15 cellular contexts compared by ENCODE assay signal in genomic region chr15:26722621-26723160, GRCh38. TPM values are rescaled to one million over a fixed set of nuclear protein-coding genes. Genes with fewer than 3 reads are reported as not detected.
"Had no signal": no experiment of that assay in that cellular context is flagged by ENCODE, and none has a peak within 500 bp of the region (broad histone marks: within the 10 kb centered on the region; RNA-seq: fewer than 3 reads in every experiment).

No MANE protein-coding gene starts in this region.

- H3K27ac Mint-ChIP-seq: activated CD8-positive, alpha-beta T cell treated with anti-CD3 and anti-CD28 coated beads for 36 hours; activated T-cell treated with anti-CD3 and anti-CD28 coated beads, Interleukin-2, amount 50 U/mL, for 72 hours; mesothelial cell of epicardium; neural progenitor cell had no signal

- DNase-seq: activated CD4-positive, alpha-beta T cell treated with anti-CD3 and anti-CD28 coated beads for 4 hours; activated CD8-positive, alpha-beta memory T cell treated with anti-CD3 and anti-CD28 coated beads, Interleukin-2, amount 50 U/mL, for 4 hours; activated CD8-positive, alpha-beta T cell treated with anti-CD3 and anti-CD28 coated beads for 36 hours; activated gamma-delta T cell treated with Interleukin-2 at 50 U/mL for 16 hours; activated T-cell treated with anti-CD3 and anti-CD28 coated beads, Interleukin-2, amount 50 U/mL, for 72 hours; aorta; colonic mucosa; heart right ventricle; pancreas; stimulated activated CD4-positive, alpha-beta T cell treated with anti-CD3 and anti-CD28 coated beads, Interleukin-4, amount 100 ng/mL, for 4 hours; stomach; T1000 had no signal

- H3K27me3 Mint-ChIP-seq: activated CD8-positive, alpha-beta T cell treated with anti-CD3 and anti-CD28 coated beads for 36 hours had no signal

- H3K36me3 Mint-ChIP-seq: mesothelial cell of epicardium, neural progenitor cell had no signal

- H3K4me3 Mint-ChIP-seq: activated CD8-positive, alpha-beta T cell treated with anti-CD3 and anti-CD28 coated beads for 36 hours; activated T-cell treated with anti-CD3 and anti-CD28 coated beads, Interleukin-2, amount 50 U/mL, for 72 hours; mesothelial cell of epicardium; neural progenitor cell had no signal

- ATAC-seq: activated CD8-positive, alpha-beta T cell treated with anti-CD3 and anti-CD28 coated beads for 36 hours; activated T-cell treated with anti-CD3 and anti-CD28 coated beads, Interleukin-2, amount 50 U/mL, for 72 hours; heart right ventricle; pancreas had no signal

RNA-seq across cellular contexts. Expression of gene GABRB3, which starts 50.2 kb away (rescaled TPM):
- total RNA-seq: endothelial cell of umbilical vein had no signal
